In the genomic region with DNA sequence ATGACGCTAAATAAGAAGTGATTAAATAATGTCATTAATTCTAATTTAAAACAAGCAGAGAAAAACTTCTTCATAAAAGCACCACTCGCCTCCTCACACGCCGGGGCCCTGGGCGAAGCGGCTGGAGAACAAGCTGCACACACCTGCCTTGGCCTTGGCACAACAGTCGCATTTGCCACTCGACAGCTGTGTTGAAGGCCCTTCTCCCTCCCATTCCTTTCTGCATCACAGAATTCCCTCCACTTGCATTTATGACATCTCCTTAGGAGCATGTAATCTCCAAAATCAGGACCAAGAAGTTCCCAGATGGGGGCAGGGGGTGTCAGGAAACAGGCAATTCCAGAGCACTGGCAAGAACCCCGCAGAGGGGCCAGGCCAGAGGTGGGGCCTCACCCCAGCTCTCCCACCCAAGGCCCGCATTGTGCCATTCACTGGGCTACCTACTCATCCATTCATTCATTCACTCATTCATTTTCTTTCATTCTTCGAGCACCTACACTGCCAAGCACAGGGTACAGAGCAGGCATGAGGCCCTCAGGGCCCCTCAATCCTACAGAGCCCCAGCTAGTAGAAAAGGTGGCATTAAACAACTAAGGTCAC, we compare ENCODE assay signal across 16 cellular contexts. TPM values are rescaled to one million over a fixed set of nuclear protein-coding genes. Genes with fewer than 3 reads are reported as not detected.
A peak's percentile ranks its signal among the peaks of the same experiment; 100 is the strongest.
DNase-seq lines count a peak whose midpoint lies in the region; ATAC-seq and TF ChIP-seq lines count a peak whose summit lies in the region.
"Had no signal": no experiment of that assay in that cellular context is flagged by ENCODE, and none has a peak within 500 bp of the region (broad histone marks: within the 10 kb centered on the region; RNA-seq: fewer than 3 reads in every experiment).

No MANE protein-coding gene starts in this region.

- H3K4me3 ChIP-seq in right cardiac atrium (ENCODE audit: low read length): no peak overlapping the region
- H3K4me3 ChIP-seq: right lobe of liver, transverse colon had no signal

- H3K27me3 Mint-ChIP-seq in progenitor cell of endocrine pancreas: no peaks in the 10 kb centered on the region
- H3K27me3 Mint-ChIP-seq: activated CD8-positive, alpha-beta memory T cell treated with anti-CD3 and anti-CD28 coated beads, Interleukin-2, amount 10 ng/mL, durations not matched to agents 7 days and 5 days had no signal

- H3K27ac ChIP-seq in right cardiac atrium (ENCODE audit: low read length) (no peak overlapping the region), RWPE1 (no peak overlapping the region)
- H3K27ac ChIP-seq: right lobe of liver had no signal

- H3K27me3 ChIP-seq in right cardiac atrium (ENCODE audit: control insufficient read depth, insufficient read depth): no peaks in the 10 kb centered on the region
- H3K27me3 ChIP-seq: right lobe of liver, transverse colon had no signal

- intact Hi-C loops in right cardiac atrium (cut with DNase I) (loop anchor here in 1 of 4 donors (10.0 kb wide), 1 partner anchor 170 kb away; no protein-coding TSS in a partner anchor), Right ventricle myocardium inferior (cut with DNase I) (no loop called here)

- H3K27ac Mint-ChIP-seq in progenitor cell of endocrine pancreas: no peak overlapping the region
- H3K27ac Mint-ChIP-seq: activated CD8-positive, alpha-beta memory T cell treated with anti-CD3 and anti-CD28 coated beads, Interleukin-2, amount 10 ng/mL, durations not matched to agents 7 days and 5 days had no signal

- ATAC-seq in right cardiac atrium (no peak), Right ventricle myocardium inferior (no peak), GM19023 (IDR thresholded peaks at IDR 0.05; ENCODE audit: unreplicated experiment) (no peak)
- ATAC-seq: activated CD8-positive, alpha-beta memory T cell treated with anti-CD3 and anti-CD28 coated beads, Interleukin-2, amount 10 ng/mL, durations not matched to agents 7 days and 5 days; PC-3; right lobe of liver had no signal

- no peaks in the 10 kb centered on the region for H3K9me3 ChIP-seq in right cardiac atrium (ENCODE audit: control insufficient read depth, low read length)
- H3K9me3 ChIP-seq: right lobe of liver, transverse colon had no signal

- peaks cover 18% of the 10 kb centered on the region for H3K4me1 Mint-ChIP-seq in progenitor cell of endocrine pancreas (ENCODE audit: low read depth)

- 91% methylated on average over 11 of the region's 11 CpGs for WGBS in right cardiac atrium

- POLR2A ChIA-PET in RWPE1 (lab: Yijun Ruan, JAX; ENCODE audit: low non-redundant PET): no interaction called here

- DNase-seq in right cardiac atrium (peak in 2 of 3 donors; percentile 17 to 33), Right ventricle myocardium inferior (ENCODE audit: missing footprints) (no peak), NCI-H774 (lab: John Stamatoyannopoulos, UW) (peak; percentile 23), myocyte (ENCODE audit: low read depth) (peak; percentile 59), SKM-1 treated with dmso at 0.1 percent for 144 hours (lab: John Stamatoyannopoulos, UW; ENCODE audit: unreplicated experiment) (no peak), RWPE1 (ENCODE audit: low spot score) (no peak), progenitor cell of endocrine pancreas (ENCODE audit: low spot score, unreplicated experiment) (no peak)
- DNase-seq: activated CD8-positive, alpha-beta memory T cell treated with anti-CD3 and anti-CD28 coated beads, Interleukin-2, amount 10 ng/mL, durations not matched to agents 7 days and 5 days; caudate nucleus; effector CD8-positive, alpha-beta T cell; PC-3; stimulated activated CD4-positive, alpha-beta T cell treated with anti-CD3 and anti-CD28 coated beads, Interleukin-4, amount 100 ng/mL, for 1 hour; SW 1271 had no signal

- CTCF ChIA-PET in RWPE1 (lab: Yijun Ruan, JAX): no interaction called here

- peaks cover 1% of the 10 kb centered on the region for H3K36me3 Mint-ChIP-seq in progenitor cell of endocrine pancreas (ENCODE audit: insufficient read depth)

- no peak for TF ChIP-seq CTCF in RWPE1 (conservative IDR thresholded peaks at IDR 0.05; ENCODE audit: low read depth)
- no peak for TF ChIP-seq CTCF in progenitor cell of endocrine pancreas (IDR thresholded peaks at IDR 0.05; ENCODE audit: unreplicated experiment)

- H3K9me3 Mint-ChIP-seq in progenitor cell of endocrine pancreas (ENCODE audit: low read depth): no peaks in the 10 kb centered on the region

- peaks cover 6% of the 10 kb centered on the region for H3K4me1 ChIP-seq in right cardiac atrium (ENCODE audit: control insufficient read depth, insufficient read depth, low read length)

- H3K4me3 Mint-ChIP-seq in progenitor cell of endocrine pancreas (ENCODE audit: low read depth): no peak overlapping the region
- H3K4me3 Mint-ChIP-seq: activated CD8-positive, alpha-beta memory T cell treated with anti-CD3 and anti-CD28 coated beads, Interleukin-2, amount 10 ng/mL, durations not matched to agents 7 days and 5 days had no signal

RNA-seq across cellular contexts. Expression of gene HDAC4, which starts 6.4 kb away (rescaled TPM):
- total RNA-seq in right cardiac atrium (10 to 100 TPM; 18.3 to 29.1 (median 25.4) TPM), Right ventricle myocardium inferior (30.7 TPM), myocyte (38.5 and 78.0 TPM in 2 replicates), progenitor cell of endocrine pancreas (38.4 and 46.2 TPM in 2 replicates)
- 7.8 TPM for polyA plus RNA-seq in right cardiac atrium
- 14.7 TPM for polyA plus RNA-seq in myocyte (2012)

Comparison
In these comparisons a context has a peak if more than half of its experiments do, and no peak if none do; other contexts are left out.
1. DNase-seq: peak in right cardiac atrium (2 of 3), NCI-H774 (single experiment) and myocyte (single experiment); none in Right ventricle myocardium inferior (single experiment), SKM-1 treated with dmso at 0.1 percent for 144 hours (single experiment), RWPE1 (single experiment) and progenitor cell of endocrine pancreas (single experiment).